31 cellular contexts compared by ENCODE assay signal in the genomic region with DNA sequence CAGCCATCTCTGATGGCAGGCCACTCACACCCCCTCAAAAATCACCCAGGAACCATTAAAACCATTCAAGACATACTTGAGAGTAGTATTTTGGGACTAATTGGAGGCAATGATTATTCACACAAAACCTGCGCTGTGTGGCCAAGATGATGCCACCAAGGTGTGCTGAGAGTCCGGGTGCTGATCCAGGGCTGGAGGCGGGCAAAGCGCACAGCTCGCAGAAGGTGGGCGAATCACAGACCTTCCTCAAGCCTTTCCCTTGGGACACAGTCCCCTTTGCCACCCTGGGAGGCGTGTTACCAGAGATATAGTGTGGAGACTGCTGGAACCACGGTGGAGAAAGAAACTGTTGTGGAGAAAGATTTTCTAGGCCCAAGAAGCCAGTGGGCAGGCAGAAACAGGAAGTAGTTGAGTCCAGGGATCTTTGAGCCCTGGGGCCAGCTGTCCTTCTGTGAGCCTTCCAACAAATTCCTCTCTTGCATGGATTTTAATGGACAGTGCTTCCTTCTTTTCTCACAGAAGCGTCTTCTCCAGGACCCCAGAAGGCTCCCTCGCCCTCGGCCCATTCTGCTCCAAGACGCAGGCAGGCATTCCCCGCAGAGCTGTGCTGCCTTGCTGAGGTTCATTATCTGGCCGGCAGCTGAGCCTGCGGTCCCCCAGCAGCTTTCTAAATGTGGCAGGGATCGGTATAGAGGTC. TPM values are rescaled to one million over a fixed set of nuclear protein-coding genes. Genes with fewer than 3 reads are reported as not detected.
A peak's percentile ranks its signal among the peaks of the same experiment; 100 is the strongest.
DNase-seq lines count a peak whose midpoint lies in the region; ATAC-seq and TF ChIP-seq lines count a peak whose summit lies in the region.
"Had no signal": no experiment of that assay in that cellular context is flagged by ENCODE, and none has a peak within 500 bp of the region (broad histone marks: within the 10 kb centered on the region; RNA-seq: fewer than 3 reads in every experiment).

No MANE protein-coding gene starts in this region.

- ATAC-seq in Right ventricle myocardium superior (ENCODE audit: poor library complexity) (no peak), left ventricle myocardium superior (no peak)
- ATAC-seq: activated naive CD8-positive, alpha-beta T cell treated with anti-CD3 and anti-CD28 coated beads, Interleukin-2, amount 50 U/mL, for 24 hours; lower lobe of right lung; mucosa of descending colon; right cardiac atrium; stimulated activated naive CD8-positive, alpha-beta T cell treated with anti-CD3 and anti-CD28 coated beads, Interleukin-15, amount 100 ng/mL, for 72 hours had no signal

- DNase-seq in activated CD8-positive, alpha-beta memory T cell treated with anti-CD3 and anti-CD28 coated beads for 24 hours: peak; percentile 41
- DNase-seq in activated CD8-positive, alpha-beta memory T cell treated with anti-CD3 and anti-CD28 coated beads, Interleukin-2, amount 50 U/mL, for 4 hours: no peak
- peak; percentile 9 for DNase-seq in Right ventricle myocardium superior
- no peak for DNase-seq in left ventricle myocardium superior
- DNase-seq in nephron progenitor cell: no peak
- DNase-seq in type B pancreatic cell (ENCODE audit: extremely low spot score, unreplicated experiment): peak; percentile 56
- no peak for DNase-seq in SW 1271 (lab: John Stamatoyannopoulos, UW)
- no peak for DNase-seq in DMS153 (lab: John Stamatoyannopoulos, UW)
- DNase-seq: activated CD4-positive, alpha-beta T cell treated with anti-CD3 and anti-CD28 coated beads for 1 hour; activated naive CD8-positive, alpha-beta T cell treated with anti-CD3 and anti-CD28 coated beads, Interleukin-2, amount 50 U/mL, for 24 hours; DMS79; esophagus squamous epithelium; Karpas-422; kidney glomerular epithelial cell; mucosa of descending colon; NCI-H1930; NCI-H2227 treated with DMSO at 0.1 percent for 48 hours; NCI-H526; OCI-M1; right cardiac atrium; stimulated activated CD4-positive, alpha-beta T cell treated with anti-CD3 and anti-CD28 coated beads, Interleukin-12 subunit alpha, Interleukin-12 subunit beta, amount 100 ng/mL, for 4 hours; stimulated activated CD4-positive, alpha-beta T cell treated with anti-CD3 and anti-CD28 coated beads, Interleukin-2, amount 100 ng/mL, for 48 hours; stimulated activated naive CD8-positive, alpha-beta T cell treated with anti-CD3 and anti-CD28 coated beads, Interleukin-15, amount 100 ng/mL, for 72 hours; T-helper 2 cell; uterus had no signal

- H3K27me3 Mint-ChIP-seq in nephron progenitor cell (ENCODE audit: low read depth, poor library complexity) (no peaks in the 10 kb centered on the region), type B pancreatic cell (no peaks in the 10 kb centered on the region)
- H3K27me3 Mint-ChIP-seq: activated naive CD8-positive, alpha-beta T cell treated with anti-CD3 and anti-CD28 coated beads, Interleukin-2, amount 50 U/mL, for 24 hours; central memory CD8-positive, alpha-beta T cell; stimulated activated naive CD8-positive, alpha-beta T cell treated with anti-CD3 and anti-CD28 coated beads, Interleukin-15, amount 100 ng/mL, for 72 hours had no signal

- H3K36me3 Mint-ChIP-seq in nephron progenitor cell (ENCODE audit: low read depth) (peaks cover 31% of the 10 kb centered on the region), type B pancreatic cell (peaks cover 6% of the 10 kb centered on the region)

- intact Hi-C loops in Right ventricle myocardium superior (cut with DNase I): no loop called here
- intact Hi-C loops in left ventricle myocardium superior (cut with micrococcal nuclease): no loop called here

- TF ChIP-seq CTCF in nephron progenitor cell (IDR thresholded peaks at IDR 0.05) (no peak), type B pancreatic cell (conservative IDR thresholded peaks at IDR 0.05) (no peak)

- H3K9me3 Mint-ChIP-seq in nephron progenitor cell: no peaks in the 10 kb centered on the region
- no peaks in the 10 kb centered on the region for H3K9me3 Mint-ChIP-seq in type B pancreatic cell
- H3K9me3 Mint-ChIP-seq: activated naive CD8-positive, alpha-beta T cell treated with anti-CD3 and anti-CD28 coated beads, Interleukin-2, amount 50 U/mL, for 24 hours; activated T-helper 1 cell treated with anti-CD3 and anti-CD28 coated beads, Interleukin-12 subunit alpha, Interleukin-12 subunit beta, Interleukin-2, Interleukin-4 antibody, amounts not matched to agents 30 ng/mL and 10 ng/mL and 1 ng/mL, durations not matched to agents 14 hours and 24 hours and 36 hours; central memory CD8-positive, alpha-beta T cell; neural crest cell; stimulated activated naive CD8-positive, alpha-beta T cell treated with anti-CD3 and anti-CD28 coated beads, Interleukin-15, amount 100 ng/mL, for 72 hours had no signal

- peak overlapping the region; percentile 45 for H3K27ac Mint-ChIP-seq in nephron progenitor cell
- no peak overlapping the region for H3K27ac Mint-ChIP-seq in type B pancreatic cell
- H3K27ac Mint-ChIP-seq: activated naive CD8-positive, alpha-beta T cell treated with anti-CD3 and anti-CD28 coated beads, Interleukin-2, amount 50 U/mL, for 24 hours; activated T-helper 1 cell treated with anti-CD3 and anti-CD28 coated beads, Interleukin-12 subunit alpha, Interleukin-12 subunit beta, Interleukin-2, Interleukin-4 antibody, amounts not matched to agents 30 ng/mL and 10 ng/mL and 1 ng/mL, durations not matched to agents 14 hours and 24 hours and 36 hours had no signal

- no peak overlapping the region for H3K4me3 Mint-ChIP-seq in nephron progenitor cell
- no peak overlapping the region for H3K4me3 Mint-ChIP-seq in type B pancreatic cell
- H3K4me3 Mint-ChIP-seq: activated naive CD8-positive, alpha-beta T cell treated with anti-CD3 and anti-CD28 coated beads, Interleukin-2, amount 50 U/mL, for 24 hours; activated T-helper 1 cell treated with anti-CD3 and anti-CD28 coated beads, Interleukin-12 subunit alpha, Interleukin-12 subunit beta, Interleukin-2, Interleukin-4 antibody, amounts not matched to agents 30 ng/mL and 10 ng/mL and 1 ng/mL, durations not matched to agents 14 hours and 24 hours and 36 hours; central memory CD8-positive, alpha-beta T cell; neural crest cell; stimulated activated naive CD8-positive, alpha-beta T cell treated with anti-CD3 and anti-CD28 coated beads, Interleukin-15, amount 100 ng/mL, for 72 hours had no signal

- H3K4me1 Mint-ChIP-seq in nephron progenitor cell (no peaks in the 10 kb centered on the region), type B pancreatic cell (ENCODE audit: unreplicated experiment) (no peaks in the 10 kb centered on the region)
- H3K4me1 Mint-ChIP-seq: activated naive CD8-positive, alpha-beta T cell treated with anti-CD3 and anti-CD28 coated beads, Interleukin-2, amount 50 U/mL, for 24 hours; central memory CD8-positive, alpha-beta T cell; neural crest cell had no signal

RNA-seq across cellular contexts. Expression of a gene that starts 8.0 kb away (rescaled TPM):
- total RNA-seq in Right ventricle myocardium superior (206 TPM), left ventricle myocardium superior (204 TPM), type B pancreatic cell (ENCODE audit: low replicate concordance) (131 and 156 TPM in 2 replicates)

RNA-seq across cellular contexts. Expression of a gene that starts 12.4 kb away (rescaled TPM):
- total RNA-seq in Right ventricle myocardium superior: not detected
- not detected for total RNA-seq in left ventricle myocardium superior
- not detected in 2 replicates for total RNA-seq in type B pancreatic cell (ENCODE audit: low replicate concordance)
- total RNA-seq: activated CD8-positive, alpha-beta memory T cell treated with anti-CD3 and anti-CD28 coated beads for 36 hours; activated T-helper 1 cell treated with anti-CD3 and anti-CD28 coated beads, Interleukin-12 subunit alpha, Interleukin-12 subunit beta, Interleukin-2, Interleukin-4 antibody, amounts not matched to agents 30 ng/mL and 10 ng/mL and 1 ng/mL, durations not matched to agents 14 hours and 24 hours and 36 hours; dermis microvascular lymphatic vessel endothelial cell; esophagus squamous epithelium; lower lobe of right lung; mucosa of descending colon; neural crest cell; right cardiac atrium; uterus had no signal

Comparison
In these comparisons a context has a peak if more than half of its experiments do, and no peak if none do; other contexts are left out.
1. DNase-seq: peak in activated CD8-positive, alpha-beta memory T cell treated with anti-CD3 and anti-CD28 coated beads for 24 hours (single experiment), Right ventricle myocardium superior (single experiment) and type B pancreatic cell (single experiment); none in activated CD8-positive, alpha-beta memory T cell treated with anti-CD3 and anti-CD28 coated beads, Interleukin-2, amount 50 U/mL, for 4 hours (single experiment), left ventricle myocardium superior (single experiment), nephron progenitor cell (single experiment), SW 1271 (0 of 2) and DMS153 (single experiment).